In the genomic region with DNA sequence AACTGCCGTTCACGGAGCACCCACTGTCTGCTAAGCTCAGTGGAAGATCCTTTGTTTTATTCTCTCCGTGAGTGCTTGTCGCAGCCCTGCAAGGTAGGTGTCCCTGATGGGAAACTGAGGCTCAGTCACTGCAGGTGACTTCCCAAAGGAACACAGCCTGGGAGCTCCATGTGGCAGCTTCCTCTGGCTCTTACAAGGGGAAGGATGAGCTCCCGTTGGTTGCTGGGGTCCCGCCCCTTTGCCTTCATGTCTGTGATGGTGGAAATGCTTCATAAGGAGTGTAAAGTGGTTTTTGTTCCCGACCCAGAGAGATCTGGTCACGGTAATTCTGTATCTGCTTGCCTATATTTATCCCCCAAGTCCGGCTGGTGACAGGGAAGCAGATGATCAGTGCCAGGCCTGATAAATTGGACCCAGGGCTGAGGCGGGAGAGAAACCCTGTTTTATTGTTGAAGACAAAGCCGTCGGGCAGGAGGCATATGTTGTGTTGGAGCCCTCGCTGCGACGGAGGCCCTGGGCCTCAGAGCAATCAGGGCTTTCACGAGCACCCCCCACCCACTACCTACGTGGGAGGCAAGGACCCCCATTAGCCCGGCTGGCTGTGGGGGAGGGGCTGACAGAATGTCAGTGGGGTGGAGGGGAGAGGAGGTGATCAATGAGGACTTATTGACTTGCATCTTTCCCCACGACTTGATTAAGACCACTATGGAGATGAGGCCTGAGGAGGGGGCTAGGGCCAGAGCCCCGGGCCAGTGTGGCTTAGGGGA, we compare ENCODE assay signal across 24 cellular contexts.
DNase-seq lines count a peak whose midpoint lies in the region; ATAC-seq and TF ChIP-seq lines count a peak whose summit lies in the region.
"Had no signal": no experiment of that assay in that cellular context is flagged by ENCODE, and none has a peak within 500 bp of the region (broad histone marks: within the 10 kb centered on the region; RNA-seq: fewer than 3 reads in every experiment).

No MANE protein-coding gene starts in this region.

- no peak overlapping the region for H3K4me3 ChIP-seq in mucosa of descending colon
- no peak overlapping the region for H3K4me3 ChIP-seq in spleen
- H3K4me3 ChIP-seq: BLaER1, HAP-1, SJCRH30 had no signal

- no peaks in the 10 kb centered on the region for H3K27me3 Mint-ChIP-seq in chondrocyte (ENCODE audit: low read depth)
- H3K27me3 Mint-ChIP-seq: CD4-positive, alpha-beta T cell had no signal

- no peak overlapping the region for H3K4me3 Mint-ChIP-seq in chondrocyte (ENCODE audit: unreplicated experiment)
- H3K4me3 Mint-ChIP-seq: CD4-positive, alpha-beta T cell had no signal

- H3K36me3 ChIP-seq in mucosa of descending colon (ENCODE audit: low read depth) (no peaks in the 10 kb centered on the region), spleen (no peaks in the 10 kb centered on the region)
- H3K36me3 ChIP-seq: BLaER1, HAP-1 had no signal

- no peak for TF ChIP-seq CTCF in chondrocyte (IDR thresholded peaks at IDR 0.05)
- no peak for TF ChIP-seq CTCF in mucosa of descending colon (IDR thresholded peaks at IDR 0.05)
- no peak for TF ChIP-seq CTCF in spleen (IDR thresholded peaks at IDR 0.05 in 8 of 11, conservative IDR thresholded peaks at IDR 0.05 in 3 of 11)

- no peaks in the 10 kb centered on the region for H3K4me1 Mint-ChIP-seq in chondrocyte (ENCODE audit: low read depth)

- intact Hi-C loops in mucosa of descending colon (cut with DNase I, micrococcal nuclease): no loop called here
- intact Hi-C loops in spleen (cut with DNase I; ENCODE audit: low total_unique reads): no loop called here

- WGBS in spleen, 5 donors: 77 to 82% (median 79%) methylated on average over 18 to 20 of the region's 20 CpGs

- H3K36me3 Mint-ChIP-seq in chondrocyte (ENCODE audit: low read depth): peaks cover 5% of the 10 kb centered on the region

- no peak for ATAC-seq in mucosa of descending colon
- ATAC-seq: HepG2, Panc1 had no signal

- no peak overlapping the region for H3K27ac ChIP-seq in spleen
- H3K27ac ChIP-seq: BLaER1, HL-60, SJCRH30 had no signal

- peaks cover 19% of the 10 kb centered on the region for H3K9me3 Mint-ChIP-seq in chondrocyte (ENCODE audit: low read depth)

- DNase-seq in SK-N-DZ (ENCODE audit: low spot score) (peak; percentile 23), chondrocyte (ENCODE audit: low spot score) (peak; percentile 66), mucosa of descending colon (peak in 2 of 3 donors; percentile 30 to 40), spleen (peak; percentile 36), HuH-7.5 (ENCODE audit: low spot score) (no peak), NCI-H446 treated with DMSO at 0.1 percent for 48 hours (lab: John Stamatoyannopoulos, UW) (no peak), foreskin melanocyte (no peak)
- DNase-seq: CD4-positive, alpha-beta T cell; COR-L47; DMS79 treated with DMSO at 0.1 percent for 48 hours; KBM-7; MM.1S; NCI-H1436; NCI-H187 treated with DMSO at 0.1 percent for 48 hours; NCI-H2107; NCI-H2227 treated with DMSO at 0.1 percent for 48 hours; NCI-H510A treated with DMSO at 0.1 percent for 48 hours; NCI-H748 treated with DMSO at 0.1 percent for 48 hours; SJCRH30 had no signal

- H3K27me3 ChIP-seq in spleen (replicated peaks in 1 of 7): peaks cover 0 to 3% (median 0%) of the 10 kb centered on the region in 7 donors
- H3K27me3 ChIP-seq: BLaER1, SJCRH30 had no signal

- H3K27ac Mint-ChIP-seq in chondrocyte (ENCODE audit: unreplicated experiment): no peak overlapping the region
- H3K27ac Mint-ChIP-seq: CD4-positive, alpha-beta T cell had no signal

- H3K4me1 ChIP-seq in mucosa of descending colon (ENCODE audit: low read depth) (peaks cover 28% of the 10 kb centered on the region), spleen (peaks cover 0 to 21% (median 0%) of the 10 kb centered on the region in 6 donors)
- H3K4me1 ChIP-seq: HAP-1, SJCRH30 had no signal

- no peak for TF ChIP-seq POLR2A in spleen (IDR thresholded peaks at IDR 0.05)

- H3K9me3 ChIP-seq in mucosa of descending colon (peaks cover 14% of the 10 kb centered on the region), spleen (peaks cover 3 to 45% (median 37%) of the 10 kb centered on the region in 8 donors)

Comparison
In these comparisons a context has a peak if more than half of its experiments do, and no peak if none do; other contexts are left out.
1. DNase-seq: peak in SK-N-DZ (single experiment), chondrocyte (single experiment), mucosa of descending colon (2 of 3) and spleen (single experiment); none in HuH-7.5 (single experiment), NCI-H446 treated with DMSO at 0.1 percent for 48 hours (single experiment) and foreskin melanocyte (single experiment).